Comparison of ENCODE assay signal across 8 cellular contexts in the genomic region with DNA sequence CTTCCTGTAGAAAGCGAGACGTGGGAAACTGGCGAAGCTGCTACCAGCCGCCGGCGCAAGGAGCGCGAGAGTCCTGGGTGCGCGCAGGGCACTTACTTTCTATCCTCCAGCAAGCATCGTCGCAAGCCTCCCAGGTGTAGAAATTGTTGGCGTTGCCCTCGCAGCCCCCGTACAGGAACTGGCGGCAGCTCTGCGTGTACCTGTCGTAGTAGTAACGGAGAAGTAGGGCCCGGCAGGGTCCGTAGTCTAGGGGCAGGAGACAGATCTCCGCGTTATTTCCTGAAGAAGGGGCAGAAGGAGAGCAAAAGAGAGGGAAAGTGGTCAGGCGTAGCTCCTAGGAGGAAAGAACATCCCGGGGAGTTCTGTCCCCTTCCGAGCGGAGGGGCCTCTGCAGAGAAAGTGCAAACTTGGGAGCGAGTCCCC. TPM values are rescaled to one million over a fixed set of nuclear protein-coding genes. Genes with fewer than 3 reads are reported as not detected.
A peak's percentile ranks its signal among the peaks of the same experiment; 100 is the strongest.
DNase-seq lines count a peak whose midpoint lies in the region; ATAC-seq, FAIRE-seq and TF ChIP-seq lines count a peak whose summit lies in the region.

No MANE protein-coding gene starts in this region.

- no peak overlapping the region for H3K4me3 ChIP-seq in K562
- H3K4me3 ChIP-seq in subcutaneous abdominal adipose tissue (ENCODE audit: low read depth in 1 of 5, low read length in 5 of 5) = peak overlapping the region; percentile 75 to 85 (median 81)

- POLR2A ChIA-PET in K562 (lab: Yijun Ruan, JAX) = no interaction called here

- BruUV-seq in Calu3 (replicated peaks; lab: Mats Ljungman, UMichigan) (no TSS peak), K562 (replicated peaks; lab: Mats Ljungman, UMichigan) (no TSS peak)

- ATAC-seq in GM19468 (IDR thresholded peaks at IDR 0.05; ENCODE audit: extremely low read depth, unreplicated experiment) (peak; percentile 34), K562 (peak; percentile 36)

- 20% methylated on average over 28 of the region's 28 CpGs for WGBS in K562 (ENCODE audit: insufficient coverage, low coverage, missing lambda C conversion rate)

- H3K27ac ChIP-seq in K562 (ENCODE audit: extremely low read depth, low read depth, low read length) (no peak overlapping the region), subcutaneous abdominal adipose tissue (ENCODE audit: low read depth, low read length) (peak overlapping the region; percentile 68)

- H4K20me1 ChIP-seq in K562 (replicated peaks; ENCODE audit: control insufficient read depth, insufficient read depth, low read length) = no peaks in the 10 kb centered on the region

- peaks cover 38% of the 10 kb centered on the region for H3K36me3 Mint-ChIP-seq in Calu3 (ENCODE audit: insufficient read depth, unreplicated experiment)

- no peak overlapping the region for H3K4me2 ChIP-seq in K562 (ENCODE audit: insufficient read depth, low read length)

- H3K27ac Mint-ChIP-seq in Calu3 (ENCODE audit: unreplicated experiment) = peak overlapping the region; percentile 66

- H3K4me1 ChIP-seq in K562 (replicated peaks in 1 of 2; ENCODE audit: control insufficient read depth in 2 of 2, insufficient read depth in 2 of 2, low read length in 2 of 2) = peaks cover 0 to 10% of the 10 kb centered on the region in 2 experiments; a peak in 1 of 5 replicates
- H3K4me1 ChIP-seq in subcutaneous abdominal adipose tissue (ENCODE audit: control insufficient read depth in 5 of 5, insufficient read depth in 5 of 5, low read length in 5 of 5) = peaks cover 0 to 24% (median 15%) of the 10 kb centered on the region in 5 donors

- TF ChIP-seq CTCF in Calu3 (IDR thresholded peaks at IDR 0.05; ENCODE audit: unreplicated experiment) (no peak), K562 (IDR thresholded peaks at IDR 0.05 in 2 of 3, conservative IDR thresholded peaks at IDR 0.05 in 1 of 3; ENCODE audit: insufficient read depth in 2 of 3, low read depth in 1 of 3, low read length in 3 of 3) (no peak)

- no peaks in the 10 kb centered on the region for H3K79me2 ChIP-seq in K562 (ENCODE audit: control insufficient read depth, insufficient read depth, low read length)

- in situ Hi-C loops in K562 (cut with MboI) = no loop called here

- H3K9me1 ChIP-seq in K562 (ENCODE audit: control insufficient read depth, insufficient read depth, low read length) = no peaks in the 10 kb centered on the region

- H3K4me3 Mint-ChIP-seq in Calu3 (ENCODE audit: low read depth, unreplicated experiment) = peak overlapping the region; percentile 83

- H3K27me3 Mint-ChIP-seq in Calu3 (ENCODE audit: unreplicated experiment) = no peaks in the 10 kb centered on the region

- DNase-seq in Calu3 (no peak), LHCN-M2 (ENCODE audit: low read depth) (peak; percentile 57), K562 (ENCODE audit: extremely low read depth in 1 of 4, low spot score in 3 of 4) (no peak), kidney glomerular epithelial cell (lab: John Stamatoyannopoulos, UW) (peak; percentile 28), NCI-H2107 treated with DMSO at 0.1 percent for 48 hours (lab: John Stamatoyannopoulos, UW; ENCODE audit: unreplicated experiment) (no peak), NCI-H128 (lab: John Stamatoyannopoulos, UW; ENCODE audit: unreplicated experiment) (no peak)

- no peak for TF ChIP-seq POLR2A in K562 (conservative IDR thresholded peaks at IDR 0.05)

- peaks cover 37% of the 10 kb centered on the region for H3K4me1 Mint-ChIP-seq in Calu3 (ENCODE audit: low read depth, unreplicated experiment)

- intact Hi-C loops in Calu3 (cut with micrococcal nuclease; ENCODE audit: unreplicated experiment) = loop anchor here (5.0 kb wide), 1 partner anchor 197 kb away; no protein-coding TSS in a partner anchor
- intact Hi-C loops in K562 (cut with micrococcal nuclease) = loop anchor here (10.0 kb wide), 1 partner anchor 265 kb away; no protein-coding TSS in a partner anchor

- no peak for TF ChIP-seq RAD21 in K562 (CRISPR knock-in tag; conservative IDR thresholded peaks at IDR 0.05 in 1 of 2, IDR thresholded peaks at IDR 0.05 in 1 of 2)

- H3K9me3 ChIP-seq in K562 (replicated peaks; ENCODE audit: control insufficient read depth, insufficient read depth, low read depth, low read length) (no peaks in the 10 kb centered on the region), subcutaneous abdominal adipose tissue (ENCODE audit: control insufficient read depth in 5 of 5, low read length in 5 of 5) (no peaks in the 10 kb centered on the region)

- CTCF ChIA-PET in Calu3 (lab: Charles Lee) = no interaction called here
- CTCF ChIA-PET in K562 (lab: Yijun Ruan, JAX; ENCODE audit: low intra/inter-chr PET ratio) = no interaction called here

- FAIRE-seq in K562 (lab: Jason Lieb, UNC) = no peak

- H3K9me3 Mint-ChIP-seq in Calu3 (ENCODE audit: low read depth, unreplicated experiment) = peaks cover 2% of the 10 kb centered on the region

- TF ChIP-seq EP300 in K562 (IDR thresholded peaks at IDR 0.05; ENCODE audit: low read length) = no peak

- H3K27me3 ChIP-seq in K562 (ENCODE audit: control insufficient read depth in 2 of 2, insufficient read depth in 2 of 2, low read length in 2 of 2) (peaks cover 14 to 22% of the 10 kb centered on the region in 2 experiments), subcutaneous abdominal adipose tissue (ENCODE audit: control insufficient read depth in 5 of 5, insufficient read depth in 4 of 5, low read length in 5 of 5) (no peaks in the 10 kb centered on the region)

- H3K36me3 ChIP-seq in K562 (ENCODE audit: control insufficient read depth, insufficient read depth, low read length) = no peaks in the 10 kb centered on the region
- H3K36me3 ChIP-seq in subcutaneous abdominal adipose tissue (ENCODE audit: control insufficient read depth in 5 of 5, insufficient read depth in 5 of 5, low read length in 5 of 5) = no peaks in the 10 kb centered on the region

- H3K9ac ChIP-seq in K562 (ENCODE audit: insufficient read depth in 1 of 2, low read depth in 2 of 2, low read length in 2 of 2) (no peak overlapping the region), subcutaneous abdominal adipose tissue (ENCODE audit: low read length in 5 of 5) (peak overlapping the region; percentile 37 to 85 (median 70))

- H2AFZ ChIP-seq in K562 (ENCODE audit: low read depth, low read length) = no peak overlapping the region

RNA-seq across cellular contexts. Expression of a gene that starts 0.5 kb away (rescaled TPM):
- 213 and 218 TPM in 2 replicates for total RNA-seq in Calu3 (2022)
- 208 and 253 TPM in 2 replicates for total RNA-seq in LHCN-M2 (2014; rRNA removed)
- 11.3 TPM for polyA plus RNA-seq in LHCN-M2 (2012)
- 0.79 TPM in 1 of 2 replicates, not detected in the other for total RNA-seq in K562 (2011; cell fraction: chromatin; rRNA removed; ENCODE audit: low replicate concordance)
- not detected in 2 replicates for total RNA-seq in K562 (2011; cell fraction: nucleolus; rRNA removed)
- total RNA-seq in K562 (2011; cell fraction: nucleoplasm; rRNA removed) = not detected in 2 replicates
- total RNA-seq in K562 (2014; rRNA removed) = not detected in 2 replicates
- total RNA-seq in K562 (2014; rRNA removed; fragmentation: Illumina TruSeq; extraction: Trizol) = not detected in 2 replicates
- 0.07 and 0.08 TPM in 2 replicates for total RNA-seq in K562 (2015; rRNA removed; fragmentation: Illumina TruSeq; extraction: Trizol)
- 0.11 TPM in 1 of 2 replicates, not detected in the other for total RNA-seq in K562 (2021)
- 0.25 TPM in 1 of 2 replicates, not detected in the other for polyA plus RNA-seq in K562 (2011; rRNA removed)
- polyA plus RNA-seq in K562 (2011; cell fraction: cytosol; rRNA removed) = 1.00 TPM in 1 of 2 replicates, not detected in the other
- 0.28 TPM in 1 of 2 replicates, not detected in the other for polyA plus RNA-seq in K562 (2011; cell fraction: nucleus; rRNA removed)
- polyA plus RNA-seq in K562 (2012) = 0.25 and 0.29 TPM in 2 replicates
- polyA plus RNA-seq in K562 (2014; fragmentation: Illumina TruSeq; extraction: Trizol) = 0.10 TPM in 1 of 2 replicates, not detected in the other
- not detected for polyA plus RNA-seq in K562 (2014; fragmentation: Nextera tagmentation; extraction: Ambion mirVana)
- polyA plus RNA-seq in K562 (2014; rRNA removed) = 0.17 and 0.53 TPM in 2 replicates
- 0.18 TPM in 1 of 2 replicates, not detected in the other for polyA minus RNA-seq in K562 (2011; rRNA and poly(A)+ RNA removed)
- polyA minus RNA-seq in K562 (2011; cell fraction: cytosol; rRNA and poly(A)+ RNA removed) = not detected in 2 replicates
- polyA minus RNA-seq in K562 (2011; cell fraction: nucleus; rRNA and poly(A)+ RNA removed) = not detected in 2 replicates

RNA-seq across cellular contexts. Expression of a gene that starts 16.3 kb away (rescaled TPM):
- not detected in 2 replicates for total RNA-seq in Calu3 (2022)
- not detected in 2 replicates for total RNA-seq in LHCN-M2 (2014; rRNA removed)
- not detected for polyA plus RNA-seq in LHCN-M2 (2012)
- not detected in 2 replicates for total RNA-seq in K562 (2011; cell fraction: chromatin; rRNA removed; ENCODE audit: low replicate concordance)
- total RNA-seq in K562 (2011; cell fraction: nucleolus; rRNA removed) = 0.17 and 0.39 TPM in 2 replicates
- total RNA-seq in K562 (2011; cell fraction: nucleoplasm; rRNA removed) = 0.29 TPM in 1 of 2 replicates, not detected in the other
- 0.29 TPM in 1 of 2 replicates, not detected in the other for total RNA-seq in K562 (2014; rRNA removed)
- 0.07 and 0.29 TPM in 2 replicates for total RNA-seq in K562 (2014; rRNA removed; fragmentation: Illumina TruSeq; extraction: Trizol)
- 0.33 and 0.49 TPM in 2 replicates for total RNA-seq in K562 (2015; rRNA removed; fragmentation: Illumina TruSeq; extraction: Trizol)
- total RNA-seq in K562 (2021) = 0.78 and 0.83 TPM in 2 replicates
- polyA plus RNA-seq in K562 (2011; rRNA removed) = 0.04 and 0.24 TPM in 2 replicates
- not detected in 2 replicates for polyA plus RNA-seq in K562 (2011; cell fraction: cytosol; rRNA removed)
- polyA plus RNA-seq in K562 (2011; cell fraction: nucleus; rRNA removed) = 0.20 and 0.26 TPM in 2 replicates
- polyA plus RNA-seq in K562 (2012) = 0.19 and 0.26 TPM in 2 replicates
- not detected in 2 replicates for polyA plus RNA-seq in K562 (2014; fragmentation: Illumina TruSeq; extraction: Trizol)
- polyA plus RNA-seq in K562 (2014; fragmentation: Nextera tagmentation; extraction: Ambion mirVana) = under 1 TPM; 0.51 to 0.83 TPM
- polyA plus RNA-seq in K562 (2014; rRNA removed) = 0.65 TPM in 1 of 2 replicates, not detected in the other
- polyA minus RNA-seq in K562 (2011; rRNA and poly(A)+ RNA removed) = not detected in 2 replicates
- 0.64 TPM in 1 of 2 replicates, not detected in the other for polyA minus RNA-seq in K562 (2011; cell fraction: cytosol; rRNA and poly(A)+ RNA removed)
- 1.9 and 2.4 TPM in 2 replicates for polyA minus RNA-seq in K562 (2011; cell fraction: nucleus; rRNA and poly(A)+ RNA removed)

RNA-seq across cellular contexts. Expression of a gene that starts 31.5 kb away (rescaled TPM):
- total RNA-seq in Calu3 (2022) (2.6 and 3.5 TPM in 2 replicates), LHCN-M2 (2014; rRNA removed) (90.1 and 92.7 TPM in 2 replicates), K562 (2014; rRNA removed) (not detected in 2 replicates), K562 (2014; rRNA removed; fragmentation: Illumina TruSeq; extraction: Trizol) (not detected in 2 replicates), K562 (2015; rRNA removed; fragmentation: Illumina TruSeq; extraction: Trizol) (not detected in 2 replicates), K562 (2021) (not detected in 2 replicates)
- polyA plus RNA-seq in LHCN-M2 (2012) = 46.1 TPM
- total RNA-seq in K562 (2011; cell fraction: chromatin; rRNA removed; ENCODE audit: low replicate concordance) = not detected in 2 replicates
- total RNA-seq in K562 (2011; cell fraction: nucleolus; rRNA removed) = not detected in 2 replicates
- not detected in 2 replicates for total RNA-seq in K562 (2011; cell fraction: nucleoplasm; rRNA removed)
- polyA plus RNA-seq in K562 (2011; rRNA removed) (0.06 TPM in 1 of 2 replicates, not detected in the other), K562 (2014; fragmentation: Illumina TruSeq; extraction: Trizol) (not detected in 2 replicates), K562 (2014; fragmentation: Nextera tagmentation; extraction: Ambion mirVana) (not detected), K562 (2014; rRNA removed) (not detected in 2 replicates)
- 0.03 TPM in 2 replicates for polyA plus RNA-seq in K562 (2011; cell fraction: cytosol; rRNA removed)
- polyA plus RNA-seq in K562 (2011; cell fraction: nucleus; rRNA removed) = not detected in 2 replicates
- polyA plus RNA-seq in K562 (2012) = not detected in 2 replicates
- polyA minus RNA-seq in K562 (2011; rRNA and poly(A)+ RNA removed) = not detected in 2 replicates
- not detected in 2 replicates for polyA minus RNA-seq in K562 (2011; cell fraction: cytosol; rRNA and poly(A)+ RNA removed)
- polyA minus RNA-seq in K562 (2011; cell fraction: nucleus; rRNA and poly(A)+ RNA removed) = not detected in 2 replicates

Comparison
In these comparisons a context has a peak if more than half of its experiments do, and no peak if none do; other contexts are left out.
1. DNase-seq: peak in LHCN-M2 (single experiment) and kidney glomerular epithelial cell (single experiment); none in Calu3 (single experiment), K562 (0 of 4), NCI-H2107 treated with DMSO at 0.1 percent for 48 hours (single experiment) and NCI-H128 (single experiment).
2. H3K9ac ChIP-seq: peak in subcutaneous abdominal adipose tissue (5 of 5); none in K562 (0 of 2).
3. RNA of a gene that starts 0.5 kb away (total RNA-seq): 213 to 218 TPM in Calu3 and 208 to 253 TPM in LHCN-M2; 0.07 to 0.79 TPM in K562; every median in the first group is over 100 times any median in the second.
4. RNA of a gene that starts 31.5 kb away (total RNA-seq): 90.1 to 92.7 TPM in LHCN-M2; 2.6 to 3.5 TPM in Calu3 and not detected in K562; every median in the first group is over 10 times any median in the second.